Comparison of ENCODE assay signal across 8 cellular contexts in the genomic region with DNA sequence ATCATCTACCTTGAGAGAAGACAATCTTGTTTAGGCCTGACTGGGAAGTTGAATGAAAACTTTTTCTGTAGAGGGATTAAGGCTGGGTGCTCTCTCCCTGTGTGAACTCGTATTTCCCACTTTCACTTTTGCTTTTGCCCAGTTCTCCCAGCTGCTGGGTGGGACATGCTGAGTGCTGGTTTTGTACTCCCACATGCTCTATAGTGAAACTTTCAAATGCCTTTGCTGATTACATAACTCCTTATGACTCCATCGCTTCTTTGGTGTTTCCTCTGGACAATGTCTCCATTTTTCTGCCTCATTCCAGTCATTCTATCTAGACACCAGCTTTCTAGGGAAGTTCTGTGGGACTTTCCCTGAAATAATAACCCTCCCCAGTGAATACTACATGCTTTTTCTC.
A peak's percentile ranks its signal among the peaks of the same experiment; 100 is the strongest.
DNase-seq lines count a peak whose midpoint lies in the region; ATAC-seq and TF ChIP-seq lines count a peak whose summit lies in the region.

No MANE protein-coding gene starts in this region.

- CTCF ChIA-PET in T-cell (lab: Charles Lee): interaction anchor here in 1 of 2 donors (1.5 kb wide), 1 partner anchor 32 kb away, joined by 4 read pairs; no protein-coding TSS in a partner anchor

- no peak overlapping the region for H3K4me3 Mint-ChIP-seq in T-cell

- peaks cover 22 to 27% (median 23%) of the 10 kb centered on the region in 3 donors for H3K4me1 Mint-ChIP-seq in T-cell

- no peak for TF ChIP-seq POLR2A in upper lobe of left lung (IDR thresholded peaks at IDR 0.05)

- H3K4me1 ChIP-seq in right cardiac atrium (ENCODE audit: control insufficient read depth, insufficient read depth, low read length) (no peaks in the 10 kb centered on the region), upper lobe of left lung (peaks cover 4 to 15% (median 5%) of the 10 kb centered on the region in 4 donors)

- no peaks in the 10 kb centered on the region for H3K36me3 Mint-ChIP-seq in T-cell

- TF ChIP-seq CTCF in upper lobe of left lung (IDR thresholded peaks at IDR 0.05): no peak

- peak; percentile 92 for DNase-seq in SK-MEL-5 (ENCODE audit: low read depth, low spot score)
- DNase-seq in right cardiac atrium: peak in 1 of 3 donors; percentile 28
- DNase-seq in upper lobe of left lung: peak in 1 of 2 donors; percentile 53
- DNase-seq in T-cell: no peak
- DNase-seq in stimulated activated CD8-positive, alpha-beta memory T cell treated with anti-CD3 and anti-CD28 coated beads, Interleukin-4, amount 100 ng/mL, for 48 hours: no peak

- no peak for TF ChIP-seq EP300 in upper lobe of left lung (IDR thresholded peaks at IDR 0.05)

- H3K9me3 Mint-ChIP-seq in T-cell: no peaks in the 10 kb centered on the region

- H3K9me3 ChIP-seq in right cardiac atrium (ENCODE audit: control insufficient read depth, low read length): no peaks in the 10 kb centered on the region
- H3K9me3 ChIP-seq in upper lobe of left lung: no peaks in the 10 kb centered on the region

- peak overlapping the region in 1 of 2 donors; percentile 29 for H3K27ac Mint-ChIP-seq in T-cell

- POLR2A ChIA-PET in T-cell (lab: Charles Lee): no interaction called here

- H3K27ac ChIP-seq in right cardiac atrium (ENCODE audit: low read length) (no peak overlapping the region), upper lobe of left lung (no peak overlapping the region)

- 14% methylated on average over 2 of the region's 2 CpGs for WGBS in right cardiac atrium
- 0 to 1% methylated on average over 2 of the region's 2 CpGs for WGBS in upper lobe of left lung, 2 donors

- H3K27me3 ChIP-seq in right cardiac atrium (ENCODE audit: control insufficient read depth, insufficient read depth): no peaks in the 10 kb centered on the region
- H3K27me3 ChIP-seq in upper lobe of left lung: no peaks in the 10 kb centered on the region

- peaks cover 0 to 1% of the 10 kb centered on the region in 2 donors for H3K27me3 Mint-ChIP-seq in T-cell

- H3K4me3 ChIP-seq in right cardiac atrium (ENCODE audit: low read length) (no peak overlapping the region), upper lobe of left lung (peak overlapping the region in 2 of 4 donors; percentile 1 to 11)

- in situ Hi-C loops in SK-MEL-5 (cut with HindIII; ENCODE audit: low pct_unique_long_range_greater_than_20kb, low sequenced_read_pairs): no loop called here

- ATAC-seq in GM18498 (IDR thresholded peaks at IDR 0.05; ENCODE audit: unreplicated experiment) (peak; percentile 68), HG02678 (IDR thresholded peaks at IDR 0.05; ENCODE audit: unreplicated experiment) (peak; percentile 68), right cardiac atrium (peak; percentile 88 to 93), upper lobe of left lung (ENCODE audit: low FRiP score in 2 of 2) (peak; percentile 57 to 86), HG03135 (IDR thresholded peaks at IDR 0.05; ENCODE audit: unreplicated experiment) (no peak), T-cell (replicated peaks in 1 of 4) (no peak)

- intact Hi-C loops in right cardiac atrium (cut with DNase I): loop anchor here in 2 of 4 donors (10.0 kb wide), 2 partner anchors 501 to 841 kb away; a partner anchor contains a TSS

- H3K36me3 ChIP-seq in upper lobe of left lung: no peaks in the 10 kb centered on the region

Comparison
In these comparisons a context has a peak if more than half of its experiments do, and no peak if none do; other contexts are left out.
1. ATAC-seq: peak in GM18498 (single experiment), HG02678 (single experiment), right cardiac atrium (2 of 2) and upper lobe of left lung (2 of 2); none in HG03135 (single experiment) and T-cell (0 of 4).